ENCODE assay signal across 20 cellular contexts in the genomic region with DNA sequence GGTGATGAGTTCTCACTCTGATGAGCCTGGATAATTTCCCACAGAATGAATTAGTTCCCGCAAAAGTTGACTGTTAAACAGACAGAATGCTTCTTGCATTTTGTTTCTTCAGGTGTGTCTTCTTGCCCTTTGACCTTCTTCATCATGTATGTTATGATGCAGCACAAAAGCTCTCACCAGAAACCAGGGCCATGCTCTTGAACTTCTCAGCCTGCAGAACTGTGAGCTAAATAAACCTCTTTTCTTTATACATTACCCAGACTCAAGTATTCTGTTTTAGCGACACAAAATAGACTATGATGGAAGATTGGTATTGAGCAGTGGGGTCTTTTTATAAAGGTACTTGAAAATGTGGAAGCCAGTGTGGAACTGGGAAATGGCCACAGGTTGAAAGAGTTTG.
DNase-seq lines count a peak whose midpoint lies in the region; ATAC-seq and TF ChIP-seq lines count a peak whose summit lies in the region.
"Had no signal": no experiment of that assay in that cellular context is flagged by ENCODE, and none has a peak within 500 bp of the region (broad histone marks: within the 10 kb centered on the region; RNA-seq: fewer than 3 reads in every experiment).

No MANE protein-coding gene starts in this region.

- no peak overlapping the region for H3K14ac ChIP-seq in IMR-90 (replicated peaks; ENCODE audit: low read depth, low read length)

- BruUV-seq in MCF 10A (replicated peaks; lab: Mats Ljungman, UMichigan), result no TSS peak
- BruUV-seq in mammary epithelial cell (replicated peaks; lab: Mats Ljungman, UMichigan), result no TSS peak
- BruUV-seq in IMR-90 (replicated peaks; lab: Mats Ljungman, UMichigan), result no TSS peak

- H3K27me3 ChIP-seq in mammary epithelial cell (ENCODE audit: insufficient read depth, low read length), result no peaks in the 10 kb centered on the region
- no peaks in the 10 kb centered on the region for H3K27me3 ChIP-seq in IMR-90 (ENCODE audit: control insufficient read depth, insufficient read depth, low read length)
- no peaks in the 10 kb centered on the region for H3K27me3 ChIP-seq in breast epithelium
- H3K27me3 ChIP-seq: BLaER1 had no signal

- H3K36me3 Mint-ChIP-seq in MCF 10A (ENCODE audit: insufficient read depth, unreplicated experiment) (no peaks in the 10 kb centered on the region), nephron (ENCODE audit: low read depth) (no peaks in the 10 kb centered on the region)
- H3K36me3 Mint-ChIP-seq: CD8-positive, alpha-beta T cell had no signal

- H3K9me3 ChIP-seq in mammary epithelial cell (replicated peaks; ENCODE audit: insufficient read depth, low read length), result no peaks in the 10 kb centered on the region
- peaks cover 9% of the 10 kb centered on the region for H3K9me3 ChIP-seq in IMR-90 (ENCODE audit: control insufficient read depth, insufficient read depth, low read length)
- no peaks in the 10 kb centered on the region for H3K9me3 ChIP-seq in breast epithelium

- H4K8ac ChIP-seq in IMR-90 (ENCODE audit: low read depth in 2 of 2, low read length in 2 of 2), result no peak overlapping the region

- 96% methylated on average over 2 of the region's 2 CpGs for WGBS in mammary epithelial cell (ENCODE audit: low coverage, missing lambda C conversion rate)
- whole genome bisulfite sequencing in IMR-90 (ENCODE audit: extremely low coverage in 2 of 2, insufficient read length in 1 of 2), 2 experiments, result no CpG with 5 or more reads among the region's 2 CpGs

- H4K91ac ChIP-seq in IMR-90 (ENCODE audit: insufficient read depth, low read depth, low read length), result no peak overlapping the region

- DNase-seq in MCF 10A (ENCODE audit: unreplicated experiment), result no peak
- no peak for DNase-seq in mammary epithelial cell
- DNase-seq in IMR-90, result no peak
- no peak for DNase-seq in breast epithelium (ENCODE audit: low spot score in 2 of 2)
- DNase-seq in OCI-M2 (lab: John Stamatoyannopoulos, UW; ENCODE audit: unreplicated experiment), result no peak
- DNase-seq in SIG-M5 (lab: John Stamatoyannopoulos, UW), result no peak
- DNase-seq: AML-193; CD8-positive, alpha-beta T cell; DMS 273 treated with DMSO at 0.1 percent for 48 hours; DMS53; DND-41; HCEC 1CT; KBM-7 had no signal

- H3K36me3 ChIP-seq in mammary epithelial cell (ENCODE audit: insufficient read depth, low read length) (no peaks in the 10 kb centered on the region), IMR-90 (ENCODE audit: control insufficient read depth, insufficient read depth, low read length) (no peaks in the 10 kb centered on the region), breast epithelium (no peaks in the 10 kb centered on the region)
- H3K36me3 ChIP-seq: BLaER1 had no signal

- no peak overlapping the region for H2AK5ac ChIP-seq in IMR-90 (ENCODE audit: low read depth, low read length)

- H3K27ac ChIP-seq in mammary epithelial cell (ENCODE audit: insufficient read depth, low read depth, low read length) (no peak overlapping the region), IMR-90 (ENCODE audit: insufficient read depth, low read length) (no peak overlapping the region), breast epithelium (peak overlapping the region; percentile 17 to 61)
- H3K27ac ChIP-seq: 22Rv1, BLaER1 had no signal

- TF ChIP-seq CTCF in MCF 10A (IDR thresholded peaks at IDR 0.05; ENCODE audit: unreplicated experiment) (no peak), mammary epithelial cell (conservative IDR thresholded peaks at IDR 0.05 in 1 of 2, IDR thresholded peaks at IDR 0.05 in 1 of 2; ENCODE audit: extremely low read depth in 1 of 2, insufficient read depth in 1 of 2, low read depth in 1 of 2, low read length in 2 of 2) (no peak), IMR-90 (conservative IDR thresholded peaks at IDR 0.05; ENCODE audit: low read depth, low read length) (no peak), breast epithelium (IDR thresholded peaks at IDR 0.05) (no peak), nephron (IDR thresholded peaks at IDR 0.05; ENCODE audit: unreplicated experiment in 3 of 3) (no peak)

- H2BK5ac ChIP-seq in IMR-90 (ENCODE audit: low read depth, low read length, poor library complexity, severe bottlenecking), result no peak overlapping the region

- no peak overlapping the region for H3K23ac ChIP-seq in IMR-90 (ENCODE audit: low read depth, low read length)

- POLR2A ChIA-PET in MCF 10A (lab: Yijun Ruan, JAX) (interaction anchor here (0.7 to 4.0 kb wide), 7 partner anchors 59 to 107 kb away, joined by 3 to 13 read pairs (median 5); no protein-coding TSS in a partner anchor), IMR-90 (lab: Charles Lee; ENCODE audit: unreplicated experiment) (no interaction called here)

- no peak for TF ChIP-seq RAD21 in IMR-90 (IDR thresholded peaks at IDR 0.05; ENCODE audit: low read length)

- peak overlapping the region; percentile 10; the same call in 1 of the 3 replicates for H2BK15ac ChIP-seq in IMR-90 (ENCODE audit: low read depth, low read length)

- H4K20me1 ChIP-seq in mammary epithelial cell (ENCODE audit: insufficient read depth, low read length) (no peaks in the 10 kb centered on the region), IMR-90 (ENCODE audit: insufficient read depth, low read length) (no peaks in the 10 kb centered on the region)
- H4K20me1 ChIP-seq: BLaER1 had no signal

- no peaks in the 10 kb centered on the region for H3K27me3 Mint-ChIP-seq in MCF 10A (ENCODE audit: insufficient read depth, unreplicated experiment)
- H3K27me3 Mint-ChIP-seq in nephron (ENCODE audit: low read depth), result peaks cover 4% of the 10 kb centered on the region

- peak overlapping the region; percentile 78 for H3K27ac Mint-ChIP-seq in MCF 10A (ENCODE audit: low read depth, unreplicated experiment)
- peak overlapping the region in 2 of 3 experiments; percentile 6 to 30 for H3K27ac Mint-ChIP-seq in nephron
- H3K27ac Mint-ChIP-seq: CD8-positive, alpha-beta T cell; GM23338 had no signal

- peaks cover 8% of the 10 kb centered on the region for H3K9me3 Mint-ChIP-seq in MCF 10A (ENCODE audit: unreplicated experiment)
- peaks cover 9% of the 10 kb centered on the region for H3K9me3 Mint-ChIP-seq in nephron
- H3K9me3 Mint-ChIP-seq: CD8-positive, alpha-beta T cell had no signal

- no peak overlapping the region for H4K5ac ChIP-seq in IMR-90 (ENCODE audit: low read depth, low read length)

- in situ Hi-C loops in mammary epithelial cell (cut with MboI; ENCODE audit: low sequenced_read_pairs in 2 of 2) (no loop called here), IMR-90 (cut with MboI; ENCODE audit: low sequenced_read_pairs) (no loop called here)

- no peaks in the 10 kb centered on the region for H3K4me1 ChIP-seq in mammary epithelial cell (ENCODE audit: insufficient read depth, low read length)
- H3K4me1 ChIP-seq in IMR-90 (ENCODE audit: control insufficient read depth, insufficient read depth, low read length), result peaks cover 2% of the 10 kb centered on the region; the same call in 1 of the 2 replicates
- H3K4me1 ChIP-seq in breast epithelium, result no peaks in the 10 kb centered on the region
- H3K4me1 ChIP-seq: BLaER1 had no signal

- H2BK120ac ChIP-seq in IMR-90 (ENCODE audit: low read depth, low read length), result no peak overlapping the region

- ATAC-seq in IMR-90 (ENCODE audit: low read depth) (no peak), GM18868 (IDR thresholded peaks at IDR 0.05; ENCODE audit: unreplicated experiment) (no peak)
- ATAC-seq: A549; CD8-positive, alpha-beta T cell; GM12878; GM23338 had no signal

- H3K4me1 Mint-ChIP-seq in MCF 10A (ENCODE audit: insufficient read depth, unreplicated experiment) (peaks cover 36% of the 10 kb centered on the region), nephron (peaks cover 19% of the 10 kb centered on the region)

- no peak overlapping the region for H3K18ac ChIP-seq in IMR-90 (ENCODE audit: low read depth, low read length)

- H3K4me3 ChIP-seq in mammary epithelial cell (replicated peaks in 1 of 3; ENCODE audit: insufficient read depth in 1 of 3, low read depth in 2 of 3, low read length in 3 of 3), result no peak overlapping the region
- no peak overlapping the region for H3K4me3 ChIP-seq in IMR-90 (ENCODE audit: insufficient read depth, low read depth, low read length)
- H3K4me3 ChIP-seq in breast epithelium, result no peak overlapping the region
- H3K4me3 ChIP-seq: A549, BLaER1, GM12878, GM23338 had no signal

- TF ChIP-seq POLR2A in IMR-90 (IDR thresholded peaks at IDR 0.05; ENCODE audit: low read depth, low read length) (no peak), breast epithelium (IDR thresholded peaks at IDR 0.05) (no peak)

- no peak overlapping the region for H3K56ac ChIP-seq in IMR-90 (ENCODE audit: extremely low read depth, insufficient read depth, low read length)

- dilution Hi-C loops in mammary epithelial cell (cut with HindIII; ENCODE audit: low sequenced_read_pairs), result no loop called here
- dilution Hi-C loops in IMR-90 (cut with HindIII; ENCODE audit: low sequenced_read_pairs, unreplicated experiment), result no loop called here

- no peak overlapping the region for H3K4ac ChIP-seq in IMR-90 (ENCODE audit: low read depth, low read length)

- H2AFZ ChIP-seq in mammary epithelial cell (ENCODE audit: low read depth, low read length), result no peak overlapping the region
- no peak overlapping the region for H2AFZ ChIP-seq in IMR-90 (replicated peaks; ENCODE audit: low read length, poor library complexity)

- no peak overlapping the region for H3K4me2 ChIP-seq in mammary epithelial cell (ENCODE audit: insufficient read depth, low read depth, low read length)
- H3K4me2 ChIP-seq in IMR-90 (ENCODE audit: low read depth, low read length), result no peak overlapping the region
- H3K4me2 ChIP-seq: A549, BLaER1, GM23338 had no signal

- no peak overlapping the region for H2AK9ac ChIP-seq in IMR-90 (replicated peaks; ENCODE audit: low read depth, low read length, poor library complexity)

- H3K79me1 ChIP-seq in IMR-90 (ENCODE audit: low read depth in 1 of 2, low read length in 2 of 2), result no peaks in the 10 kb centered on the region

- H3K9ac ChIP-seq in mammary epithelial cell (ENCODE audit: insufficient read depth, low read length) (no peak overlapping the region), IMR-90 (ENCODE audit: low read depth, low read length) (no peak overlapping the region)
- H3K9ac ChIP-seq: BLaER1 had no signal

- CTCF ChIA-PET in MCF 10A (lab: Yijun Ruan, JAX) (interaction anchor here (0.6 to 0.9 kb wide), 2 partner anchors 43 to 96 kb away, joined by 3 to 5 read pairs; no protein-coding TSS in a partner anchor), mammary epithelial cell (lab: Charles Lee; ENCODE audit: low non-redundant PET) (no interaction called here), IMR-90 (lab: Yijun Ruan, JAX) (no interaction called here)

- no peak overlapping the region for H3K4me3 Mint-ChIP-seq in MCF 10A (ENCODE audit: unreplicated experiment)
- no peak overlapping the region for H3K4me3 Mint-ChIP-seq in nephron
- H3K4me3 Mint-ChIP-seq: CD8-positive, alpha-beta T cell; GM23338 had no signal

- H3K9me1 ChIP-seq in IMR-90 (ENCODE audit: insufficient read depth, low read length), result 0 out of 2 replicates have a peak, but pooled peaks cover 2% of the 10 kb centered on the region

- intact Hi-C loops in MCF 10A (cut with micrococcal nuclease) (loop anchor here (2.0 to 10.0 kb wide), 2 partner anchors 26 to 78 kb away; no protein-coding TSS in a partner anchor), mammary epithelial cell (cut with micrococcal nuclease) (no loop called here), IMR-90 (cut with micrococcal nuclease) (no loop called here), breast epithelium (cut with DNase I; ENCODE audit: low total_unique reads) (no loop called here)

- H2BK20ac ChIP-seq in IMR-90 (ENCODE audit: low read depth, low read length), result no peak overlapping the region

- no peaks in the 10 kb centered on the region for H3K79me2 ChIP-seq in mammary epithelial cell (ENCODE audit: insufficient read depth, low read length)

Comparison
In these comparisons a context has a peak if more than half of its experiments do, and no peak if none do; other contexts are left out.
1. H3K27ac ChIP-seq: peak in breast epithelium (2 of 2); none in mammary epithelial cell (single experiment) and IMR-90 (single experiment).